Comparison of ENCODE assay signal across 12 cellular contexts in genomic region chr10:52217531-52217930, GRCh38.
"Had no signal": no experiment of that assay in that cellular context is flagged by ENCODE, and none has a peak within 500 bp of the region (broad histone marks: within the 10 kb centered on the region; RNA-seq: fewer than 3 reads in every experiment).

No MANE protein-coding gene starts in this region.

- FAIRE-seq: endometrium had no signal

- H3K27me3 Mint-ChIP-seq: activated CD4-positive, alpha-beta T cell treated with anti-CD3 and anti-CD28 coated beads for 36 hours had no signal

- H3K27me3 ChIP-seq: esophagus muscularis mucosa, right atrium auricular region, upper lobe of left lung had no signal

- H3K36me3 ChIP-seq: esophagus muscularis mucosa, right atrium auricular region, upper lobe of left lung had no signal

- H3K4me1 Mint-ChIP-seq: activated CD4-positive, alpha-beta T cell treated with anti-CD3 and anti-CD28 coated beads for 36 hours had no signal

- ATAC-seq: activated CD4-positive, alpha-beta T cell treated with anti-CD3 and anti-CD28 coated beads for 36 hours; activated CD8-positive, alpha-beta T cell treated with anti-CD3 and anti-CD28 coated beads, Interleukin-2, amount 10 ng/mL, durations not matched to agents 7 days and 5 days; left lobe of liver had no signal

- H3K27ac Mint-ChIP-seq: activated CD4-positive, alpha-beta T cell treated with anti-CD3 and anti-CD28 coated beads for 36 hours; activated CD8-positive, alpha-beta T cell treated with anti-CD3 and anti-CD28 coated beads, Interleukin-2, amount 10 ng/mL, durations not matched to agents 7 days and 5 days had no signal

- H3K9me3 ChIP-seq: esophagus muscularis mucosa, right atrium auricular region, upper lobe of left lung had no signal

- H3K27ac ChIP-seq: esophagus muscularis mucosa, right atrium auricular region, upper lobe of left lung had no signal

- DNase-seq: activated CD4-positive, alpha-beta T cell treated with anti-CD3 and anti-CD28 coated beads for 36 hours; activated CD8-positive, alpha-beta memory T cell treated with anti-CD3 and anti-CD28 coated beads, Interleukin-2, amount 50 U/mL, for 48 hours; activated CD8-positive, alpha-beta T cell treated with anti-CD3 and anti-CD28 coated beads, Interleukin-2, amount 10 ng/mL, durations not matched to agents 7 days and 5 days; aorta; stimulated activated CD4-positive, alpha-beta T cell treated with anti-CD3 and anti-CD28 coated beads, Interleukin-2, amount 100 ng/mL, for 24 hours; stimulated activated naive CD4-positive, alpha-beta T cell treated with Interleukin-2 at 50 U/mL for 16 hours; T-helper 9 cell; upper lobe of left lung had no signal

- H3K4me3 Mint-ChIP-seq: activated CD4-positive, alpha-beta T cell treated with anti-CD3 and anti-CD28 coated beads for 36 hours; activated CD8-positive, alpha-beta T cell treated with anti-CD3 and anti-CD28 coated beads, Interleukin-2, amount 10 ng/mL, durations not matched to agents 7 days and 5 days had no signal

- H3K4me1 ChIP-seq: right atrium auricular region had no signal

- H3K4me3 ChIP-seq: esophagus muscularis mucosa, right atrium auricular region, upper lobe of left lung had no signal
